Comparison of ENCODE assay signal across 14 cellular contexts in the genomic region with DNA sequence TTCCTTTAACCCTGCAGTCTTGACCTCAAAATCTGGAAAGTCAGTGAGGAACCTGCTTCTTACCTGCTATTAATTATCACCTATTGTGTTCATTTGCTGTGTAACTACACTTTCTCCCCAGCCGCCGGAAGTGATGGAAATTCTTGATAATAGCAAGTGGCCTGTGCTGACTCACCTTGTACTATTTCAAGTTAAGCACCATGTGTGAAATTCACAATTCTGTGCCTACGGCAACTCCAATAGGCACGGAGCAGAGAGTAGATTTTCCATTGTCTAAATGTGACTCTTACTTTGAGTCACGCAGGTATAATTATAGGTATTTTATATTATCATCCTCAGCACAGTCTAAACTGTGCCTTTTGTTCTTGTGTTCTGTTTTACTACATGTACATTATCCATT.
A peak's percentile ranks its signal among the peaks of the same experiment; 100 is the strongest.
DNase-seq lines count a peak whose midpoint lies in the region; ATAC-seq and TF ChIP-seq lines count a peak whose summit lies in the region.
"Had no signal": no experiment of that assay in that cellular context is flagged by ENCODE, and none has a peak within 500 bp of the region (broad histone marks: within the 10 kb centered on the region; RNA-seq: fewer than 3 reads in every experiment).

No MANE protein-coding gene starts in this region.

- no peak overlapping the region for H2AFZ ChIP-seq in smooth muscle cell (ENCODE audit: low read depth)

- DNase-seq in activated CD4-positive, alpha-beta T cell treated with anti-CD3 and anti-CD28 coated beads for 48 hours, result peak; percentile 18
- no peak for DNase-seq in activated CD4-positive, alpha-beta T cell treated with anti-CD3 and anti-CD28 coated beads, Interleukin-2, amount 50 U/mL, for 48 hours
- DNase-seq in NCI-H1436 (lab: John Stamatoyannopoulos, UW), result peak; percentile 80
- DNase-seq in activated naive CD8-positive, alpha-beta T cell treated with anti-CD3 and anti-CD28 coated beads, Interleukin-2, amount 50 U/mL, for 24 hours, result no peak
- DNase-seq in smooth muscle cell (lab: John Stamatoyannopoulos, UW; ENCODE audit: unreplicated experiment), result no peak
- no peak for DNase-seq in NCI-H1048 (lab: John Stamatoyannopoulos, UW)
- DNase-seq in effector memory CD4-positive, alpha-beta T cell, result no peak
- no peak for DNase-seq in BE2C
- DNase-seq: activated gamma-delta T cell treated with Interleukin-2 at 50 U/mL for 16 hours; CD8-positive, alpha-beta T cell; NCI-H82 had no signal

- no peaks in the 10 kb centered on the region for H3K9me3 ChIP-seq in smooth muscle cell (replicated peaks; ENCODE audit: low read depth)
- H3K9me3 ChIP-seq in effector memory CD4-positive, alpha-beta T cell (ENCODE audit: control insufficient read depth, low read length), result no peaks in the 10 kb centered on the region
- no peaks in the 10 kb centered on the region for H3K9me3 ChIP-seq in BE2C

- H3K4me1 ChIP-seq in smooth muscle cell (ENCODE audit: low read depth) (no peaks in the 10 kb centered on the region), BE2C (peaks cover 6% of the 10 kb centered on the region)
- H3K4me1 ChIP-seq in effector memory CD4-positive, alpha-beta T cell (ENCODE audit: control insufficient read depth, insufficient read depth, low read length, poor library complexity, severe bottlenecking), result no peaks in the 10 kb centered on the region

- 65% methylated on average over 5 of the region's 5 CpGs for WGBS in smooth muscle cell (ENCODE audit: low lambda C conversion rate)

- no peak overlapping the region for H3K4me3 Mint-ChIP-seq in activated naive CD8-positive, alpha-beta T cell treated with anti-CD3 and anti-CD28 coated beads, Interleukin-2, amount 50 U/mL, for 24 hours
- H3K4me3 Mint-ChIP-seq: brain; CD8-positive, alpha-beta T cell; type B pancreatic cell; WTC11 had no signal

- peak overlapping the region; percentile 24 for H3K27ac ChIP-seq in smooth muscle cell (ENCODE audit: low read depth)
- no peak overlapping the region for H3K27ac ChIP-seq in effector memory CD4-positive, alpha-beta T cell (ENCODE audit: insufficient read depth, low read length, poor library complexity, severe bottlenecking)

- no peaks in the 10 kb centered on the region for H3K9me3 Mint-ChIP-seq in activated naive CD8-positive, alpha-beta T cell treated with anti-CD3 and anti-CD28 coated beads, Interleukin-2, amount 50 U/mL, for 24 hours
- H3K9me3 Mint-ChIP-seq: brain; CD8-positive, alpha-beta T cell; type B pancreatic cell; WTC11 had no signal

- H3K36me3 ChIP-seq in smooth muscle cell (ENCODE audit: low read depth), result no peaks in the 10 kb centered on the region
- no peaks in the 10 kb centered on the region for H3K36me3 ChIP-seq in effector memory CD4-positive, alpha-beta T cell (ENCODE audit: control insufficient read depth, insufficient read depth, low read length)
- H3K36me3 ChIP-seq in BE2C, result peaks cover 24% of the 10 kb centered on the region

- H3K27me3 ChIP-seq in smooth muscle cell (ENCODE audit: low read depth) (no peaks in the 10 kb centered on the region), BE2C (no peaks in the 10 kb centered on the region)
- no peaks in the 10 kb centered on the region for H3K27me3 ChIP-seq in effector memory CD4-positive, alpha-beta T cell (replicated peaks; ENCODE audit: control insufficient read depth, insufficient read depth, low read length, poor library complexity, severe bottlenecking)

- H3K36me3 Mint-ChIP-seq in activated naive CD8-positive, alpha-beta T cell treated with anti-CD3 and anti-CD28 coated beads, Interleukin-2, amount 50 U/mL, for 24 hours (ENCODE audit: low read depth), result no peaks in the 10 kb centered on the region
- H3K36me3 Mint-ChIP-seq: CD8-positive, alpha-beta T cell; WTC11 had no signal

- no peak overlapping the region for H3K27ac Mint-ChIP-seq in activated naive CD8-positive, alpha-beta T cell treated with anti-CD3 and anti-CD28 coated beads, Interleukin-2, amount 50 U/mL, for 24 hours
- H3K27ac Mint-ChIP-seq: CD8-positive, alpha-beta T cell; type B pancreatic cell; WTC11 had no signal

- H3K4me3 ChIP-seq in smooth muscle cell, result no peak overlapping the region
- no peak overlapping the region for H3K4me3 ChIP-seq in effector memory CD4-positive, alpha-beta T cell (ENCODE audit: insufficient read depth, low read depth, low read length, poor library complexity, severe bottlenecking)
- H3K4me3 ChIP-seq in BE2C (ENCODE audit: low read depth, low read length), result no peak overlapping the region

- no peak for TF ChIP-seq CTCF in smooth muscle cell (IDR thresholded peaks at IDR 0.05; ENCODE audit: borderline replicate concordance, insufficient read depth, poor library complexity, severe bottlenecking)
- no peak for TF ChIP-seq CTCF in BE2C (IDR thresholded peaks at IDR 0.05; ENCODE audit: low read depth, low read length)

- peaks cover 6% of the 10 kb centered on the region for H4K20me1 ChIP-seq in smooth muscle cell (ENCODE audit: low read depth)

- H3F3A ChIP-seq in smooth muscle cell (ENCODE audit: low read depth), result peaks cover 11% of the 10 kb centered on the region

- H3K4me2 ChIP-seq in smooth muscle cell, result no peak overlapping the region

- peaks cover 5% of the 10 kb centered on the region for H3K27me3 Mint-ChIP-seq in activated naive CD8-positive, alpha-beta T cell treated with anti-CD3 and anti-CD28 coated beads, Interleukin-2, amount 50 U/mL, for 24 hours
- H3K27me3 Mint-ChIP-seq: type B pancreatic cell had no signal

- H3K9ac ChIP-seq in smooth muscle cell (ENCODE audit: low read depth), result no peak overlapping the region

- ATAC-seq in activated naive CD8-positive, alpha-beta T cell treated with anti-CD3 and anti-CD28 coated beads, Interleukin-2, amount 50 U/mL, for 24 hours, result peak; percentile 63
- ATAC-seq: CD8-positive, alpha-beta T cell had no signal

- no peaks in the 10 kb centered on the region for H3K79me2 ChIP-seq in smooth muscle cell (ENCODE audit: low read depth)

- peaks cover 6% of the 10 kb centered on the region for H3K4me1 Mint-ChIP-seq in activated naive CD8-positive, alpha-beta T cell treated with anti-CD3 and anti-CD28 coated beads, Interleukin-2, amount 50 U/mL, for 24 hours
- H3K4me1 Mint-ChIP-seq: brain had no signal

Comparison
In these comparisons a context has a peak if more than half of its experiments do, and no peak if none do; other contexts are left out.
1. DNase-seq: peak in activated CD4-positive, alpha-beta T cell treated with anti-CD3 and anti-CD28 coated beads for 48 hours (single experiment) and NCI-H1436 (single experiment); none in activated CD4-positive, alpha-beta T cell treated with anti-CD3 and anti-CD28 coated beads, Interleukin-2, amount 50 U/mL, for 48 hours (0 of 2), activated naive CD8-positive, alpha-beta T cell treated with anti-CD3 and anti-CD28 coated beads, Interleukin-2, amount 50 U/mL, for 24 hours (single experiment), smooth muscle cell (single experiment), NCI-H1048 (single experiment), effector memory CD4-positive, alpha-beta T cell (0 of 3) and BE2C (single experiment).